37 cellular contexts compared by ENCODE assay signal in genomic region chr14:60768602-60769001, GRCh38. TPM values are rescaled to one million over a fixed set of nuclear protein-coding genes. Genes with fewer than 3 reads are reported as not detected.
"Had no signal": no experiment of that assay in that cellular context is flagged by ENCODE, and none has a peak within 500 bp of the region (broad histone marks: within the 10 kb centered on the region; RNA-seq: fewer than 3 reads in every experiment).

No MANE protein-coding gene starts in this region.

- FAIRE-seq: astrocyte, TTC549 had no signal

- H3K27ac Mint-ChIP-seq: activated CD4-positive, alpha-beta memory T cell treated with anti-CD3 and anti-CD28 coated beads for 36 hours; activated CD4-positive, alpha-beta T cell treated with anti-CD3 and anti-CD28 coated beads, Interleukin-2, amount 10 ng/mL, durations not matched to agents 24 days and 14 days; activated naive CD4-positive, alpha-beta T cell treated with anti-CD3 and anti-CD28 coated beads for 36 hours; activated T-helper 1 cell treated with anti-CD3 and anti-CD28 coated beads, Interleukin-12 subunit alpha, Interleukin-12 subunit beta, Interleukin-2, Interleukin-4 antibody, amounts not matched to agents 30 ng/mL and 10 ng/mL and 1 ng/mL, durations not matched to agents 14 hours and 24 hours and 36 hours; dendritic cell treated with granulocyte-macrophage colony-stimulating factor and Interleukin-4, amounts not matched to agents 40 ng/mL and 50 ng/mL, for 4 days; endodermal cell; mesothelial cell of epicardium; naive B cell; nephron progenitor cell; stimulated activated naive B cell treated with anti-CD40 and anti-IgM and Interleukin-4, amounts not matched to agents 10 μg/mL and 1 μg/mL and 100 μg/mL, for 72 hours had no signal

- ATAC-seq: activated CD4-positive, CD25-positive, alpha-beta regulatory T cell treated with anti-CD3 and anti-CD28 coated beads, Interleukin-2, amount 50 U/mL, for 24 hours; gastroesophageal sphincter; left cardiac atrium; left ventricle myocardium superior; psoas muscle; stimulated activated naive B cell treated with anti-CD40 and anti-IgM and Interleukin-4, amounts not matched to agents 10 μg/mL and 1 μg/mL and 100 μg/mL, for 72 hours had no signal

- DNase-seq: activated CD4-positive, alpha-beta memory T cell treated with anti-CD3 and anti-CD28 coated beads for 36 hours; activated CD4-positive, alpha-beta T cell treated with anti-CD3 and anti-CD28 coated beads, Interleukin-2, amount 10 ng/mL, durations not matched to agents 24 days and 14 days; activated CD8-positive, alpha-beta memory T cell treated with anti-CD3 and anti-CD28 coated beads, Interleukin-2, amount 50 U/mL, for 4 hours; activated effector memory CD4-positive, alpha-beta T cell treated with anti-CD3 and anti-CD28 coated beads, Interleukin-2, amount 50 U/mL, for 16 hours; activated naive CD4-positive, alpha-beta T cell treated with anti-CD3 and anti-CD28 coated beads for 36 hours; activated T-cell treated with anti-CD3 and anti-CD28 coated beads, Interleukin-2, amount 50 U/mL, for 1 hour; amniotic stem cell; brain microvascular endothelial cell; caudate nucleus; endodermal cell; esophagus squamous epithelium; islet precursor cell; left cardiac atrium; left ventricle myocardium superior; naive B cell; nephron progenitor cell; psoas muscle; stimulated activated CD4-positive, alpha-beta T cell treated with anti-CD3 and anti-CD28 coated beads, Interleukin-15, amount 100 ng/mL, for 24 hours; stimulated activated CD4-positive, alpha-beta T cell treated with anti-CD3 and anti-CD28 coated beads, Interleukin-2, amount 100 ng/mL, for 24 hours; stimulated activated naive B cell treated with anti-CD40 and anti-IgM and Interleukin-4, amounts not matched to agents 10 μg/mL and 1 μg/mL and 100 μg/mL, for 72 hours; stomach; T-helper 9 cell; thyroid gland; upper lobe of left lung; WERI-Rb-1 had no signal

- H3K4me3 ChIP-seq: esophagus squamous epithelium, gastroesophageal sphincter, hepatocyte, psoas muscle, right atrium auricular region, stomach, thyroid gland, upper lobe of left lung, vagina had no signal

- H3K27me3 ChIP-seq: brain microvascular endothelial cell, esophagus squamous epithelium, gastroesophageal sphincter, hepatocyte, neutrophil, right atrium auricular region, stomach, thyroid gland, upper lobe of left lung, vagina had no signal

- H3K36me3 ChIP-seq: brain microvascular endothelial cell, esophagus squamous epithelium, gastroesophageal sphincter, neutrophil, right atrium auricular region, stomach, thyroid gland, upper lobe of left lung, vagina, WERI-Rb-1 had no signal

- H3K4me1 Mint-ChIP-seq: nephron progenitor cell had no signal

- H3K27ac ChIP-seq: brain microvascular endothelial cell, esophagus squamous epithelium, gastroesophageal sphincter, hepatocyte, neutrophil, parathyroid adenoma, psoas muscle, right atrium auricular region, stomach, thyroid gland, upper lobe of left lung, vagina, WERI-Rb-1 had no signal

- H3K9me3 Mint-ChIP-seq: activated CD4-positive, alpha-beta memory T cell treated with anti-CD3 and anti-CD28 coated beads for 36 hours; activated naive CD4-positive, alpha-beta T cell treated with anti-CD3 and anti-CD28 coated beads for 36 hours; activated T-helper 1 cell treated with anti-CD3 and anti-CD28 coated beads, Interleukin-12 subunit alpha, Interleukin-12 subunit beta, Interleukin-2, Interleukin-4 antibody, amounts not matched to agents 30 ng/mL and 10 ng/mL and 1 ng/mL, durations not matched to agents 14 hours and 24 hours and 36 hours; dendritic cell treated with granulocyte-macrophage colony-stimulating factor and Interleukin-4, amounts not matched to agents 40 ng/mL and 50 ng/mL, for 4 days; endodermal cell; mesothelial cell of epicardium; naive B cell; nephron progenitor cell; stimulated activated naive B cell treated with anti-CD40 and anti-IgM and Interleukin-4, amounts not matched to agents 10 μg/mL and 1 μg/mL and 100 μg/mL, for 72 hours had no signal

- H3K9me3 ChIP-seq: esophagus squamous epithelium, gastroesophageal sphincter, neutrophil, psoas muscle, right atrium auricular region, stomach, thyroid gland, upper lobe of left lung, vagina had no signal

- H3K4me1 ChIP-seq: esophagus squamous epithelium, gastroesophageal sphincter, parathyroid adenoma, right atrium auricular region, stomach, thyroid gland, upper lobe of left lung, vagina had no signal

- H3K27me3 Mint-ChIP-seq: activated CD4-positive, alpha-beta memory T cell treated with anti-CD3 and anti-CD28 coated beads for 36 hours; activated CD4-positive, alpha-beta T cell treated with anti-CD3 and anti-CD28 coated beads, Interleukin-2, amount 10 ng/mL, durations not matched to agents 24 days and 14 days; dendritic cell treated with granulocyte-macrophage colony-stimulating factor and Interleukin-4, amounts not matched to agents 40 ng/mL and 50 ng/mL, for 4 days; naive B cell; stimulated activated naive B cell treated with anti-CD40 and anti-IgM and Interleukin-4, amounts not matched to agents 10 μg/mL and 1 μg/mL and 100 μg/mL, for 72 hours had no signal

- H3K4me3 Mint-ChIP-seq: activated CD4-positive, alpha-beta memory T cell treated with anti-CD3 and anti-CD28 coated beads for 36 hours; activated CD4-positive, alpha-beta T cell treated with anti-CD3 and anti-CD28 coated beads, Interleukin-2, amount 10 ng/mL, durations not matched to agents 24 days and 14 days; activated naive CD4-positive, alpha-beta T cell treated with anti-CD3 and anti-CD28 coated beads for 36 hours; activated T-helper 1 cell treated with anti-CD3 and anti-CD28 coated beads, Interleukin-12 subunit alpha, Interleukin-12 subunit beta, Interleukin-2, Interleukin-4 antibody, amounts not matched to agents 30 ng/mL and 10 ng/mL and 1 ng/mL, durations not matched to agents 14 hours and 24 hours and 36 hours; dendritic cell treated with granulocyte-macrophage colony-stimulating factor and Interleukin-4, amounts not matched to agents 40 ng/mL and 50 ng/mL, for 4 days; endodermal cell; mesothelial cell of epicardium; naive B cell; nephron progenitor cell; stimulated activated naive B cell treated with anti-CD40 and anti-IgM and Interleukin-4, amounts not matched to agents 10 μg/mL and 1 μg/mL and 100 μg/mL, for 72 hours had no signal

RNA-seq across cellular contexts. Expression of gene SIX4, which starts 44.5 kb away (rescaled TPM):
- total RNA-seq: activated naive CD4-positive, alpha-beta T cell treated with anti-CD3 and anti-CD28 coated beads for 36 hours had no signal
